1 cellular context compared by ENCODE assay signal in genomic region chr1:47792786-47793185, GRCh38.
TF ChIP-seq lines count a peak whose summit lies in the region.

No MANE protein-coding gene starts in this region.

TF ChIP-seq in WTC11, 78 proteins besides CTCF, POLR2A, EP300 and RAD21 (continued from another document):
- TF ChIP-seq, protein P1, sequence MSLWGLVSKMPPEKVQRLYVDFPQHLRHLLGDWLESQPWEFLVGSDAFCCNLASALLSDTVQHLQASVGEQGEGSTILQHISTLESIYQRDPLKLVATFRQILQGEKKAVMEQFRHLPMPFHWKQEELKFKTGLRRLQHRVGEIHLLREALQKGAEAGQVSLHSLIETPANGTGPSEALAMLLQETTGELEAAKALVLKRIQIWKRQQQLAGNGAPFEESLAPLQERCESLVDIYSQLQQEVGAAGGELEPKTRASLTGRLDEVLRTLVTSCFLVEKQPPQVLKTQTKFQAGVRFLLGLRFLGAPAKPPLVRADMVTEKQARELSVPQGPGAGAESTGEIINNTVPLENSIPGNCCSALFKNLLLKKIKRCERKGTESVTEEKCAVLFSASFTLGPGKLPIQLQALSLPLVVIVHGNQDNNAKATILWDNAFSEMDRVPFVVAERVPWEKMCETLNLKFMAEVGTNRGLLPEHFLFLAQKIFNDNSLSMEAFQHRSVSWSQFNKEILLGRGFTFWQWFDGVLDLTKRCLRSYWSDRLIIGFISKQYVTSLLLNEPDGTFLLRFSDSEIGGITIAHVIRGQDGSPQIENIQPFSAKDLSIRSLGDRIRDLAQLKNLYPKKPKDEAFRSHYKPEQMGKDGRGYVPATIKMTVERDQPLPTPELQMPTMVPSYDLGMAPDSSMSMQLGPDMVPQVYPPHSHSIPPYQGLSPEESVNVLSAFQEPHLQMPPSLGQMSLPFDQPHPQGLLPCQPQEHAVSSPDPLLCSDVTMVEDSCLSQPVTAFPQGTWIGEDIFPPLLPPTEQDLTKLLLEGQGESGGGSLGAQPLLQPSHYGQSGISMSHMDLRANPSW (CRISPR knock-in tag; conservative IDR thresholded peaks at IDR 0.05; ENCODE audit: low read depth) = no peak
- TF ChIP-seq CREM (CRISPR knock-in tag; IDR thresholded peaks at IDR 0.05) (no peak), EMX1 (CRISPR knock-in tag; IDR thresholded peaks at IDR 0.05) (no peak), CDX4 (CRISPR knock-in tag; IDR thresholded peaks at IDR 0.05; ENCODE audit: borderline replicate concordance) (no peak), IRF2 (CRISPR knock-in tag; IDR thresholded peaks at IDR 0.05; ENCODE audit: borderline replicate concordance, low read depth) (no peak), ESRRA (CRISPR knock-in tag; IDR thresholded peaks at IDR 0.05; ENCODE audit: borderline replicate concordance) (no peak), GABPB1 (CRISPR knock-in tag; IDR thresholded peaks at IDR 0.05) (no peak)
- TF ChIP-seq, protein P2, sequence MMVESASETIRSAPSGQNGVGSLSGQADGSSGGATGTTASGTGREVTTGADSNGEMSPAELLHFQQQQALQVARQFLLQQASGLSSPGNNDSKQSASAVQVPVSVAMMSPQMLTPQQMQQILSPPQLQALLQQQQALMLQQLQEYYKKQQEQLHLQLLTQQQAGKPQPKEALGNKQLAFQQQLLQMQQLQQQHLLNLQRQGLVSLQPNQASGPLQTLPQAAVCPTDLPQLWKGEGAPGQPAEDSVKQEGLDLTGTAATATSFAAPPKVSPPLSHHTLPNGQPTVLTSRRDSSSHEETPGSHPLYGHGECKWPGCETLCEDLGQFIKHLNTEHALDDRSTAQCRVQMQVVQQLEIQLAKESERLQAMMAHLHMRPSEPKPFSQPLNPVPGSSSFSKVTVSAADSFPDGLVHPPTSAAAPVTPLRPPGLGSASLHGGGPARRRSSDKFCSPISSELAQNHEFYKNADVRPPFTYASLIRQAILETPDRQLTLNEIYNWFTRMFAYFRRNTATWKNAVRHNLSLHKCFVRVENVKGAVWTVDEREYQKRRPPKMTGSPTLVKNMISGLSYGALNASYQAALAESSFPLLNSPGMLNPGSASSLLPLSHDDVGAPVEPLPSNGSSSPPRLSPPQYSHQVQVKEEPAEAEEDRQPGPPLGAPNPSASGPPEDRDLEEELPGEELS (CRISPR knock-in tag; IDR thresholded peaks at IDR 0.05) = no peak
- TF ChIP-seq, protein P3, sequence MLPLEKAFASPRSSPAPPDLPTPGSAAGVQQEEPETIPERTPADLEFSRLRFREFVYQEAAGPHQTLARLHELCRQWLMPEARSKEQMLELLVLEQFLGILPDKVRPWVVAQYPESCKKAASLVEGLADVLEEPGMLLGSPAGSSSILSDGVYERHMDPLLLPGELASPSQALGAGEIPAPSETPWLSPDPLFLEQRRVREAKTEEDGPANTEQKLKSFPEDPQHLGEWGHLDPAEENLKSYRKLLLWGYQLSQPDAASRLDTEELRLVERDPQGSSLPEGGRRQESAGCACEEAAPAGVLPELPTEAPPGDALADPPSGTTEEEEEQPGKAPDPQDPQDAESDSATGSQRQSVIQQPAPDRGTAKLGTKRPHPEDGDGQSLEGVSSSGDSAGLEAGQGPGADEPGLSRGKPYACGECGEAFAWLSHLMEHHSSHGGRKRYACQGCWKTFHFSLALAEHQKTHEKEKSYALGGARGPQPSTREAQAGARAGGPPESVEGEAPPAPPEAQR (CRISPR knock-in tag; IDR thresholded peaks at IDR 0.05) = no peak
TF ChIP-seq in WTC11: peak in this region for 0.
